8 cellular contexts compared by ENCODE assay signal in the genomic region with DNA sequence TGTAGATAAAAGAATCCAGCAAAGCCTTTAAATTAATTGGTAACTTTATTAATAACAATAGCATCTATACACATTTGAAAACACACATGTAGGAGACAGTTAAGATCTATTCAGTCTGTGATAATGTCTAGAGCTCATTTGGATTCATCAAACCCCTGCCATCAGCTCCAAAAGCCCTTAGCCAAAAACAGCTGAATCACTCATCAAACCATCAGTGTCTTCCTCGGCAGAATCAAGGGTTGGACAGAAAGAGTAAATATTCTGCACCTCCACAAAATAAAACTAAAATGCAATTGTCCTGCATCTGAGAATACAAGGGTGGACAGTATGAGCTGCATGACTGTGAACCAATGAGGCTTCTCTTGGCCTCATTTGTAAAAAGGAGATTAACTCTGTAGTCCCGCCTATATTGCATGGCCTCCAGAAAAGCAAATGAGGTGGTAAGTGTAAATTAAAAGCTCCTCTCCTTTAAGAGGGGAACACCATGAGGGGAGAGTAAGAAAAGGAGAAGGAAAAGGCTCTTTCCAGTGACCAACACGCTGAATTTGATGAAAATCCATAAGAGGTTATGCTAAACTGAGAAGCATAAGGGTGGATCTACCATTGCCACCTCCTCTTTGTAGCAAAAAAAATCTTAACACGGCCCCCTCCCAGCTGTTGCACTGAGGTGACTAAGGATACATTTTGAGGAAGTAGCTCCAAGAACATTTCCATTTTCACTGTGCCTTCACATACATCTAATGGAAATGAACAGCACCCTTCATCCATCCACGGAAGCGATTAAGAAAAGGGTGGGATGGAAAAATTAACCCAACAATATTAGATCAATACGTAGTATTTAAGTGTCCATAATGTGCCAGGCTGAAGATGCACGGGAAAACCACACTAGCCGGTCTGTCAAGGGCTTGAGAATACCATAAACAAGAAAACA. TPM values are rescaled to one million over a fixed set of nuclear protein-coding genes. Genes with fewer than 3 reads are reported as not detected.
A peak's percentile ranks its signal among the peaks of the same experiment; 100 is the strongest.
DNase-seq lines count a peak whose midpoint lies in the region; ATAC-seq and TF ChIP-seq lines count a peak whose summit lies in the region.

No MANE protein-coding gene starts in this region.

- H3K27me3 Mint-ChIP-seq in natural killer cell (ENCODE audit: low read depth in 2 of 2) = no peaks in the 10 kb centered on the region

- no peaks in the 10 kb centered on the region for H3K36me3 Mint-ChIP-seq in natural killer cell

- TF ChIP-seq CTCF in GM12875 (IDR thresholded peaks at IDR 0.05; ENCODE audit: borderline replicate concordance, insufficient read depth, low read depth, low read length) = no peak
- no peak for TF ChIP-seq CTCF in astrocyte of the cerebellum (IDR thresholded peaks at IDR 0.05; ENCODE audit: low read depth, low read length, missing control alignments)
- no peak for TF ChIP-seq CTCF in lower leg skin (IDR thresholded peaks at IDR 0.05)
- TF ChIP-seq CTCF in natural killer cell (IDR thresholded peaks at IDR 0.05) = no peak

- peaks cover 0 to 2% of the 10 kb centered on the region in 2 donors for H3K27me3 ChIP-seq in aorta (ENCODE audit: control insufficient read depth in 1 of 2, insufficient read depth in 2 of 2, low read length in 1 of 2)

- H3K4me1 Mint-ChIP-seq in natural killer cell = peaks cover 2% of the 10 kb centered on the region in 2 donors

- ATAC-seq in aorta (ENCODE audit: low FRiP score) (no peak), natural killer cell (no peak), GM19467 (IDR thresholded peaks at IDR 0.05; ENCODE audit: unreplicated experiment) (no peak)

- no peak for TF ChIP-seq POLR2A in lower leg skin (IDR thresholded peaks at IDR 0.05)

- intact Hi-C loops in lower leg skin (cut with DNase I; ENCODE audit: low total_unique reads) = no loop called here
- intact Hi-C loops in aorta (cut with DNase I) = no loop called here
- intact Hi-C loops in natural killer cell (cut with micrococcal nuclease) = no loop called here

- 6 to 8% methylated on average over 9 of the region's 9 CpGs for WGBS in lower leg skin, 2 donors
- WGBS in aorta, 2 donors = 7 to 8% methylated on average over 9 of the region's 9 CpGs

- H3K27ac Mint-ChIP-seq in natural killer cell = no peak overlapping the region

- peaks cover 0 to 4% of the 10 kb centered on the region in 2 donors for H3K4me1 ChIP-seq in aorta (ENCODE audit: control insufficient read depth in 1 of 2, insufficient read depth in 2 of 2, low read length in 2 of 2)

- H3K4me3 Mint-ChIP-seq in natural killer cell = no peak overlapping the region

- peak overlapping the region in 1 of 2 donors; percentile 70 for H3K27ac ChIP-seq in aorta (ENCODE audit: low read depth in 1 of 2, low read length in 2 of 2)

- no peaks in the 10 kb centered on the region for H3K36me3 ChIP-seq in aorta (ENCODE audit: control insufficient read depth in 1 of 2, insufficient read depth in 2 of 2, low read length in 1 of 2)

- peak overlapping the region; percentile 53 for H3K4me3 ChIP-seq in GM12875 (ENCODE audit: low read depth, low read length)
- peak overlapping the region; percentile 51 for H3K4me3 ChIP-seq in astrocyte of the cerebellum (ENCODE audit: low read depth, low read length)
- peak overlapping the region; percentile 69 for H3K4me3 ChIP-seq in lower leg skin (ENCODE audit: low read depth, poor library complexity, severe bottlenecking)
- H3K4me3 ChIP-seq in aorta (ENCODE audit: low read length in 2 of 2) = peak overlapping the region; percentile 62 to 89

- no peaks in the 10 kb centered on the region for H3K9me3 ChIP-seq in aorta (ENCODE audit: control insufficient read depth, low read length)

- DNase-seq in AG20443 (ENCODE audit: low spot score) = peak; percentile 10
- peak; percentile 46 to 69 for DNase-seq in NCI-H524 (lab: John Stamatoyannopoulos, UW)
- no peak for DNase-seq in astrocyte of the cerebellum (ENCODE audit: low read depth)
- peak; percentile 16 to 81 for DNase-seq in lower leg skin (ENCODE audit: low spot score in 2 of 2)
- DNase-seq in aorta = no peak
- no peak for DNase-seq in natural killer cell

- in situ Hi-C loops in astrocyte of the cerebellum (cut with HindIII; ENCODE audit: low sequenced_read_pairs) = no loop called here

- H3K9me3 Mint-ChIP-seq in natural killer cell = no peaks in the 10 kb centered on the region

RNA-seq across cellular contexts. Expression of a gene that starts 14.7 kb away (rescaled TPM):
- total RNA-seq in lower leg skin = 10 to 100 TPM; 30.6 to 63.0 (median 46.0) TPM
- total RNA-seq in aorta = 10 to 100 TPM in 1 of 2 donors, 1 to 10 TPM in 1; 8.7 to 14.0 TPM
- polyA plus RNA-seq in aorta = 10 to 100 TPM; 22.3 to 26.6 TPM
- total RNA-seq in natural killer cell = 1 to 10 TPM; 7.0 to 8.3 (median 7.9) TPM

RNA-seq across cellular contexts. Expression of a gene that starts 32.9 kb away (rescaled TPM):
- total RNA-seq in lower leg skin = 1 to 10 TPM in 1 of 4 donors, under 1 TPM in 3; 0.27 to 1.1 (median 0.55) TPM
- total RNA-seq in aorta = 10 to 100 TPM; 16.9 to 20.5 TPM
- 10 to 100 TPM in 1 of 2 donors, 1 to 10 TPM in 1; 4.3 to 13.0 TPM for polyA plus RNA-seq in aorta
- total RNA-seq in natural killer cell = 1 to 10 TPM in 2 of 3 donors, under 1 TPM in 1; 0.73 to 3.9 (median 1.3) TPM

RNA-seq across cellular contexts. Expression of a gene that starts 42.9 kb away (rescaled TPM):
- 10 to 100 TPM; 14.9 to 21.6 (median 18.3) TPM for total RNA-seq in lower leg skin
- total RNA-seq in aorta = 10 to 100 TPM; 37.3 to 42.6 TPM
- 10 to 100 TPM; 18.8 to 37.5 TPM for polyA plus RNA-seq in aorta
- total RNA-seq in natural killer cell = 10 to 100 TPM; 67.3 to 73.7 (median 68.5) TPM

RNA-seq across cellular contexts. Expression of a gene that starts 52.0 kb away (rescaled TPM):
- total RNA-seq in lower leg skin (10 to 100 TPM; 15.6 to 21.4 (median 19.0) TPM), aorta (10 to 100 TPM; 42.3 to 55.4 TPM), natural killer cell (1 to 10 TPM; 1.8 to 3.0 (median 2.9) TPM)
- polyA plus RNA-seq in aorta = 10 to 100 TPM; 19.3 to 59.1 TPM

Comparison
In these comparisons a context has a peak if more than half of its experiments do, and no peak if none do; other contexts are left out.
1. DNase-seq: peak in AG20443 (single experiment), NCI-H524 (2 of 2) and lower leg skin (2 of 2); none in astrocyte of the cerebellum (single experiment), aorta (0 of 2) and natural killer cell (single experiment).
2. Peak in every context shown above with its lines, with median percentiles within 50 percentile points of each other: H3K4me3 ChIP-seq.